18 cellular contexts compared by ENCODE assay signal in the genomic region with DNA sequence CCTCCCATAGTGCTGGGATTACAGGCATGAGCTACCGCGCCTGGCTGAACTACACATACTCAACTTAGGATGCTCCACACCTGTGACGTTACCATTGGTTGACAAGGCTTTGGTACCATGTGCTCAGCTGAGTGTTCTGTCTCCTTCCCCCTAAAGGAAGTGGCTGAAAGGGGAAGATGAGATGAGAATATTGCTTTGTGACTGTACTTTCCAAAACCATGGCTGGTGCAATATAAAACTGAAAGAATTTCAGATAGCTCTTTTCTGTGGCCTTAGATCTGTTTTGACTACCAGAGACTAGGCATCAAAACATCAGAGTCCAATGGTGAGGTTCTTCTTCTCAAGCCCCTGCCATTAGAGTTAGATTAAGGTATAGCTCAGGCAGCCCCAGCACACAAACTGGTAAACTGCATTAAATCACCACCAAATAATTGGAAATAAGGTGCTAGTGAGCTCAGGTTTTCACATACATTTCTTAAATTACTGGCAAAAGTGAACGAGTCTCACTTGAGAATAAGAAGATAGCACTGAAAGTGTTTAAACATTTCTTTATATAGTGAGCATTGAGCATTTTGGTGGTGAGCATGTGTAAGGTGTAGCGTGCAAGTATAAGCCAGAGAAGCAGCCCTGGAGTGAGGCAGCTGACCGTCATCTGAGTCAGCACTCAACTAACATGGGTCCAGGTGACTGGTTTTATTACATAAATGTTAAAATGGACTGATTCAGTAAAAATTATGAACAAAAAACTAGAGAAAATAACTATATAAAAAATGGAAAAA.
DNase-seq lines count a peak whose midpoint lies in the region; ATAC-seq, FAIRE-seq and TF ChIP-seq lines count a peak whose summit lies in the region.
"Had no signal": no experiment of that assay in that cellular context is flagged by ENCODE, and none has a peak within 500 bp of the region (broad histone marks: within the 10 kb centered on the region; RNA-seq: fewer than 3 reads in every experiment).

No MANE protein-coding gene starts in this region.

- no peak for DNase-seq in GM12878 (ENCODE audit: low read depth, low spot score)
- DNase-seq in UCSD-AML1 (lab: John Stamatoyannopoulos, UW; ENCODE audit: unreplicated experiment), result no peak
- no peak for DNase-seq in T-helper 9 cell
- DNase-seq: activated CD4-positive, alpha-beta T cell treated with anti-CD3 and anti-CD28 coated beads, Interleukin-2, amount 10 ng/mL, durations not matched to agents 24 days and 14 days; DMS53; NCI-H187; NCI-H526 treated with DMSO at 0.1 percent for 48 hours; right cardiac atrium; RPMI8226; stimulated activated CD8-positive, alpha-beta memory T cell treated with anti-CD3 and anti-CD28 coated beads, Interleukin-4, amount 100 ng/mL, for 48 hours; transverse colon had no signal

- no peak overlapping the region for H3K27ac ChIP-seq in GM12878 (ENCODE audit: control insufficient read depth, insufficient read depth)
- H3K27ac ChIP-seq: BLaER1 had no signal

- ATAC-seq in GM18868 (IDR thresholded peaks at IDR 0.05; ENCODE audit: unreplicated experiment) (peak; percentile 57), GM21390 (IDR thresholded peaks at IDR 0.05; ENCODE audit: unreplicated experiment) (peak; percentile 52), HG03045 (IDR thresholded peaks at IDR 0.05; ENCODE audit: unreplicated experiment) (peak; percentile 60), GM12878 (peak; percentile 88), GM18519 (IDR thresholded peaks at IDR 0.05; ENCODE audit: low FRiP score, unreplicated experiment) (no peak), HG03139 (IDR thresholded peaks at IDR 0.05; ENCODE audit: unreplicated experiment) (no peak)
- ATAC-seq: right cardiac atrium had no signal

- no peaks in the 10 kb centered on the region for H3K36me3 ChIP-seq in GM12878 (ENCODE audit: control insufficient read depth in 2 of 2, insufficient read depth in 2 of 2, low read length in 1 of 2)
- H3K36me3 ChIP-seq: BLaER1, transverse colon had no signal

- no peak overlapping the region for H3K4me3 ChIP-seq in GM12878
- H3K4me3 ChIP-seq: BLaER1, transverse colon had no signal

- no peak overlapping the region for H3K4me2 ChIP-seq in GM12878 (ENCODE audit: control insufficient read depth, insufficient read depth)
- H3K4me2 ChIP-seq: BLaER1 had no signal

- no peaks in the 10 kb centered on the region for H3K9me3 ChIP-seq in GM12878 (replicated peaks; ENCODE audit: control insufficient read depth, insufficient read depth, low read length)
- H3K9me3 ChIP-seq: BLaER1, transverse colon had no signal

- POLR2A ChIA-PET in GM12878 (lab: Charles Lee), result interaction anchor here (1.2 to 1.4 kb wide), 2 partner anchors 8 to 12 kb away, joined by 3 to 5 read pairs; no protein-coding TSS in a partner anchor

- in situ Hi-C loops in GM12878 (cut with MboI), result no loop called here

- H3K4me1 ChIP-seq in GM12878 (ENCODE audit: control insufficient read depth, insufficient read depth, low read length), result no peaks in the 10 kb centered on the region; the same call in 1 of the 2 replicates

- no peaks in the 10 kb centered on the region for H3K27me3 ChIP-seq in GM12878 (replicated peaks in 1 of 2; ENCODE audit: control insufficient read depth in 2 of 2, insufficient read depth in 2 of 2, low read length in 1 of 2)
- H3K27me3 ChIP-seq: BLaER1, transverse colon had no signal

- no peak for TF ChIP-seq POLR2A in GM12878 (IDR thresholded peaks at IDR 0.05; ENCODE audit: low read depth, low read length)

- H3K79me2 ChIP-seq in GM12878 (ENCODE audit: control insufficient read depth, insufficient read depth, low read length), result no peaks in the 10 kb centered on the region

- RAD21 ChIA-PET in GM12878 (lab: Charles Lee; ENCODE audit: unreplicated experiment), result interaction anchor here (0.7 to 1.6 kb wide), 3 partner anchors 9 to 113 kb away, joined by 3 to 4 read pairs (median 4); partner anchors contain the start of gene FZD5

- no peak overlapping the region for H3K9ac ChIP-seq in GM12878 (ENCODE audit: control insufficient read depth, insufficient read depth, low read length)
- H3K9ac ChIP-seq: BLaER1 had no signal

- BruUV-seq in GM12878 (replicated peaks; lab: Mats Ljungman, UMichigan), result no TSS peak

- FAIRE-seq in GM12878 (lab: Jason Lieb, UNC), result no peak
- FAIRE-seq: endothelial cell of umbilical vein had no signal

- H4K20me1 ChIP-seq in GM12878 (ENCODE audit: control insufficient read depth, insufficient read depth), result no peaks in the 10 kb centered on the region
- H4K20me1 ChIP-seq: BLaER1 had no signal

- CTCF ChIA-PET in GM12878 (lab: Yijun Ruan, JAX), result interaction anchor here (1.2 kb wide), 3 partner anchors 9 to 12 kb away, joined by 4 to 5 read pairs (median 4); no protein-coding TSS in a partner anchor

- no peak overlapping the region for H2AFZ ChIP-seq in GM12878 (ENCODE audit: control insufficient read depth, low read depth, low read length)

- no peak for TF ChIP-seq CTCF in GM12878 (IDR thresholded peaks at IDR 0.05 in 2 of 3, conservative IDR thresholded peaks at IDR 0.05 in 1 of 3; ENCODE audit: control insufficient read depth in 2 of 3, extremely low read depth in 1 of 3, insufficient read depth in 1 of 3, low read depth in 3 of 3, low read length in 3 of 3)

- intact Hi-C loops in GM12878 (cut with micrococcal nuclease; ENCODE audit: unreplicated experiment), result no loop called here

- SMC1A ChIA-PET in GM12878 (lab: Charles Lee; ENCODE audit: uncharacterized antibody, unreplicated experiment), result interaction anchor here (0.7 to 3.4 kb wide), 8 partner anchors 10 to 157 kb away, joined by 3 to 19 read pairs (median 4); no protein-coding TSS in a partner anchor

- no peak for TF ChIP-seq RAD21 in GM12878 (IDR thresholded peaks at IDR 0.05; ENCODE audit: insufficient read depth, low read depth, low read length)

- 89% methylated on average over 6 of the region's 6 CpGs for WGBS in GM12878 (ENCODE audit: insufficient coverage, insufficient replicate concordance, low lambda C conversion rate, missing lambda C conversion rate)

- no peak for TF ChIP-seq EP300 in GM12878 (IDR thresholded peaks at IDR 0.05; ENCODE audit: borderline replicate concordance in 1 of 2, control insufficient read depth in 1 of 2, low read depth in 2 of 2, low read length in 2 of 2)

TF ChIP-seq in GM12878, 131 proteins besides CTCF, POLR2A, EP300 and RAD21 (continues in another document):
- TF ChIP-seq ZZZ3 (IDR thresholded peaks at IDR 0.05; ENCODE audit: control insufficient read depth, insufficient read length, low read depth) (no peak), POLR2AphosphoS5 (IDR thresholded peaks at IDR 0.05; ENCODE audit: low read length) (no peak), HDAC6 (IDR thresholded peaks at IDR 0.05; ENCODE audit: unreplicated experiment) (no peak), SPI1 (IDR thresholded peaks at IDR 0.05; ENCODE audit: borderline replicate concordance, insufficient read depth, low read depth, low read length) (no peak), TCF3 (IDR thresholded peaks at IDR 0.05; ENCODE audit: borderline replicate concordance, insufficient read depth, low read depth, low read length) (no peak), CEBPB (IDR thresholded peaks at IDR 0.05; ENCODE audit: borderline replicate concordance in 1 of 2, low read depth in 2 of 2, low read length in 2 of 2) (no peak), BCL3 (IDR thresholded peaks at IDR 0.05; ENCODE audit: borderline replicate concordance, insufficient read depth, low read depth, low read length, poor library complexity, severe bottlenecking) (peak; percentile 76), TCF12 (IDR thresholded peaks at IDR 0.05; ENCODE audit: low read depth, low read length) (no peak), CHD4 (IDR thresholded peaks at IDR 0.05) (no peak), POU2F2 (IDR thresholded peaks at IDR 0.05; ENCODE audit: borderline replicate concordance, low read depth, low read length) (no peak), HDAC2 (IDR thresholded peaks at IDR 0.05) (no peak)
- TF ChIP-seq, protein P1, sequence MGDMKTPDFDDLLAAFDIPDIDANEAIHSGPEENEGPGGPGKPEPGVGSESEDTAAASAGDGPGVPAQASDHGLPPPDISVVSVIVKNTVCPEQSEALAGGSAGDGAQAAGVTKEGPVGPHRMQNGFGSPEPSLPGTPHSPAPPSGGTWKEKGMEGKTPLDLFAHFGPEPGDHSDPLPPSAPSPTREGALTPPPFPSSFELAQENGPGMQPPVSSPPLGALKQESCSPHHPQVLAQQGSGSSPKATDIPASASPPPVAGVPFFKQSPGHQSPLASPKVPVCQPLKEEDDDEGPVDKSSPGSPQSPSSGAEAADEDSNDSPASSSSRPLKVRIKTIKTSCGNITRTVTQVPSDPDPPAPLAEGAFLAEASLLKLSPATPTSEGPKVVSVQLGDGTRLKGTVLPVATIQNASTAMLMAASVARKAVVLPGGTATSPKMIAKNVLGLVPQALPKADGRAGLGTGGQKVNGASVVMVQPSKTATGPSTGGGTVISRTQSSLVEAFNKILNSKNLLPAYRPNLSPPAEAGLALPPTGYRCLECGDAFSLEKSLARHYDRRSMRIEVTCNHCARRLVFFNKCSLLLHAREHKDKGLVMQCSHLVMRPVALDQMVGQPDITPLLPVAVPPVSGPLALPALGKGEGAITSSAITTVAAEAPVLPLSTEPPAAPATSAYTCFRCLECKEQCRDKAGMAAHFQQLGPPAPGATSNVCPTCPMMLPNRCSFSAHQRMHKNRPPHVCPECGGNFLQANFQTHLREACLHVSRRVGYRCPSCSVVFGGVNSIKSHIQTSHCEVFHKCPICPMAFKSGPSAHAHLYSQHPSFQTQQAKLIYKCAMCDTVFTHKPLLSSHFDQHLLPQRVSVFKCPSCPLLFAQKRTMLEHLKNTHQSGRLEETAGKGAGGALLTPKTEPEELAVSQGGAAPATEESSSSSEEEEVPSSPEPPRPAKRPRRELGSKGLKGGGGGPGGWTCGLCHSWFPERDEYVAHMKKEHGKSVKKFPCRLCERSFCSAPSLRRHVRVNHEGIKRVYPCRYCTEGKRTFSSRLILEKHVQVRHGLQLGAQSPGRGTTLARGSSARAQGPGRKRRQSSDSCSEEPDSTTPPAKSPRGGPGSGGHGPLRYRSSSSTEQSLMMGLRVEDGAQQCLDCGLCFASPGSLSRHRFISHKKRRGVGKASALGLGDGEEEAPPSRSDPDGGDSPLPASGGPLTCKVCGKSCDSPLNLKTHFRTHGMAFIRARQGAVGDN (IDR thresholded peaks at IDR 0.05), result 0 out of 2 replicates have a peak, but pooled peaks have one; percentile 47

Comparison
In these comparisons a context has a peak if more than half of its experiments do, and no peak if none do; other contexts are left out.
1. ATAC-seq: peak in GM18868 (single experiment), GM21390 (single experiment), HG03045 (single experiment) and GM12878 (single experiment); none in GM18519 (single experiment) and HG03139 (single experiment).